9 cellular contexts compared by ENCODE assay signal in genomic region chr21:45455321-45456013, GRCh38. TPM values are rescaled to one million over a fixed set of nuclear protein-coding genes. Genes with fewer than 3 reads are reported as not detected.
DNase-seq lines count a peak whose midpoint lies in the region; ATAC-seq, FAIRE-seq and TF ChIP-seq lines count a peak whose summit lies in the region.
"Had no signal": no experiment of that assay in that cellular context is flagged by ENCODE, and none has a peak within 500 bp of the region (broad histone marks: within the 10 kb centered on the region; RNA-seq: fewer than 3 reads in every experiment).

No MANE protein-coding gene starts in this region.

- 19 to 43% methylated on average over 10 to 21 of the region's 26 CpGs for WGBS in body of pancreas, 2 donors

- H3K27me3 ChIP-seq in body of pancreas: no peaks in the 10 kb centered on the region

- DNase-seq in NCI-H345 (lab: John Stamatoyannopoulos, UW): peak; percentile 25
- DNase-seq in NCI-H345 treated with DMSO at 0.1 percent for 48 hours (lab: John Stamatoyannopoulos, UW; ENCODE audit: unreplicated experiment): no peak
- peak in 3 of 4 donors; percentile 47 to 63 (median 50) for DNase-seq in body of pancreas
- DNase-seq in left colon: no peak
- DNase-seq in urothelium cell line (ENCODE audit: low spot score): peak; percentile 85
- DNase-seq: NCI-H2029 treated with DMSO at 0.1 percent for 48 hours had no signal

- TF ChIP-seq CTCF in body of pancreas (IDR thresholded peaks at IDR 0.05): no peak

- intact Hi-C loops in body of pancreas (cut with DNase I): no loop called here
- intact Hi-C loops in left colon (cut with DNase I, micrococcal nuclease): no loop called here

- TF ChIP-seq POLR2A in body of pancreas (IDR thresholded peaks at IDR 0.05): peak in 1 of 3 donors; percentile 12

- H3K36me3 ChIP-seq in body of pancreas (replicated peaks in 1 of 2; ENCODE audit: insufficient read depth in 1 of 2, low read depth in 2 of 2): no peaks in the 10 kb centered on the region

- H3K4me3 ChIP-seq in body of pancreas: no peak overlapping the region

- H3K27ac ChIP-seq in body of pancreas: peak overlapping the region in 3 of 4 donors; percentile 56 to 67 (median 64)

- FAIRE-seq in urothelium cell line (lab: Jason Lieb, UNC): peak; percentile 86

- H3K9me3 ChIP-seq in body of pancreas: no peaks in the 10 kb centered on the region

- H3K4me1 ChIP-seq in body of pancreas: peaks cover 29% of the 10 kb centered on the region

- ATAC-seq in body of pancreas (peak; percentile 64), left colon (peak; percentile 29), GM21529 (IDR thresholded peaks at IDR 0.05; ENCODE audit: unreplicated experiment) (no peak), GM21576 (IDR thresholded peaks at IDR 0.05; ENCODE audit: unreplicated experiment) (no peak), GM21381 (IDR thresholded peaks at IDR 0.05; ENCODE audit: unreplicated experiment) (no peak)

RNA-seq across cellular contexts. Expression of gene COL18A1, which starts 50.5 kb away (rescaled TPM):
- total RNA-seq in body of pancreas: 100 to 1,000 TPM; 108 to 284 TPM
- total RNA-seq in left colon: 10 to 100 TPM; 10.6 to 17.0 TPM

Comparison
In these comparisons a context has a peak if more than half of its experiments do, and no peak if none do; other contexts are left out.
1. DNase-seq: peak in NCI-H345 (single experiment), body of pancreas (3 of 4) and urothelium cell line (single experiment); none in NCI-H345 treated with DMSO at 0.1 percent for 48 hours (single experiment) and left colon (0 of 2).
2. ATAC-seq: peak in body of pancreas (single experiment) and left colon (single experiment); none in GM21529 (single experiment), GM21576 (single experiment) and GM21381 (single experiment).
3. RNA of gene COL18A1, which starts 50.5 kb away (total RNA-seq): 108 to 284 TPM in body of pancreas; 10.6 to 17.0 TPM in left colon; every median in the first group is over 4 times any median in the second.